ENCODE assay signal across 19 cellular contexts in the genomic region with DNA sequence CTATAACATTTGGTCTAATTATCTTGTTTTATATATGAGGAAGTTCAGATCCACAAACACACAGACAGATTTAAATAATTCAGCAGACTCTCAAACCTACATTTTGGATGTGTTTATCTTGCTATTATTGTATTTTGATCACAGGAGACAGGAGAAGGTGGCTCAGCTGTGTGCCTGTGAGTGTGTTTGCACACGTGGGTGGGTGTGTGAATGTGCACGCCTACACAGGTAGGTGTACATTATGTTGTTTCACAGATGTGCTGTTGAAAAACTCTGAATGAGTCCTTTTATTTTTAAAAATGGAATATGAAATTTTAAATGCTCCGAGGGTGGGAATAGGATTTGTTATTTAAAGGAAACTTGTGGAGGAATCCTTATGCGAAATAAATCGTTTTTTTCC.
DNase-seq lines count a peak whose midpoint lies in the region; ATAC-seq and TF ChIP-seq lines count a peak whose summit lies in the region.
"Had no signal": no experiment of that assay in that cellular context is flagged by ENCODE, and none has a peak within 500 bp of the region (broad histone marks: within the 10 kb centered on the region; RNA-seq: fewer than 3 reads in every experiment).

No MANE protein-coding gene starts in this region.

- no peaks in the 10 kb centered on the region for H3K27me3 Mint-ChIP-seq in memory B cell
- H3K27me3 Mint-ChIP-seq: CD4-positive, alpha-beta memory T cell had no signal

- H3K27ac ChIP-seq in BLaER1 (peak overlapping the region; percentile 56), HEK293 (ENCODE audit: extremely low read depth, low read depth, low read length) (no peak overlapping the region), OCI-LY7 (ENCODE audit: low read depth, low read length, poor library complexity, severe bottlenecking) (peak overlapping the region; percentile 83)

- peaks cover 15% of the 10 kb centered on the region for H3K9me3 Mint-ChIP-seq in memory B cell

- no peaks in the 10 kb centered on the region for H3K9me2 ChIP-seq in OCI-LY7 (ENCODE audit: insufficient read depth, low read length)

- no peak overlapping the region for H3K4me3 Mint-ChIP-seq in memory B cell
- H3K4me3 Mint-ChIP-seq: CD14-positive monocyte; CD4-positive, alpha-beta memory T cell; GM23338; HFFc6 had no signal

- POLR2A ChIA-PET in HEK293 (lab: Yijun Ruan, JAX): no interaction called here
- POLR2A ChIA-PET in OCI-LY7 (lab: Charles Lee): interaction anchor here (0.7 to 3.2 kb wide), 10 partner anchors 8 to 185 kb away, joined by 3 to 33 read pairs (median 5); no protein-coding TSS in a partner anchor

- no peak for TF ChIP-seq CTCF in HEK293 (tag by site-specific recombination; IDR thresholded peaks at IDR 0.05)
- TF ChIP-seq CTCF in OCI-LY7 (conservative IDR thresholded peaks at IDR 0.05; ENCODE audit: low read length): no peak

- H3K4me3 ChIP-seq in BLaER1: no peak overlapping the region
- no peak overlapping the region for H3K4me3 ChIP-seq in HEK293 (ENCODE audit: low read depth, low read length)
- H3K4me3 ChIP-seq in OCI-LY7 (ENCODE audit: low read depth, low read length, poor library complexity, severe bottlenecking): peak overlapping the region; percentile 0
- H3K4me3 ChIP-seq: GM23338 had no signal

- no peaks in the 10 kb centered on the region for H3K79me2 ChIP-seq in OCI-LY7 (ENCODE audit: insufficient read depth, low read depth, low read length)

- H4K20me1 ChIP-seq in BLaER1 (peaks cover 13% of the 10 kb centered on the region; the same call in 1 of the 2 replicates), OCI-LY7 (ENCODE audit: insufficient read depth, low read length) (no peaks in the 10 kb centered on the region)

- no peak for ATAC-seq in memory B cell (ENCODE audit: low read depth)
- ATAC-seq in HG02610 (IDR thresholded peaks at IDR 0.05; ENCODE audit: unreplicated experiment): no peak
- ATAC-seq: GM23338, HepG2 had no signal

- H3K36me3 Mint-ChIP-seq in memory B cell: peaks cover 10% of the 10 kb centered on the region

- peaks cover 54% of the 10 kb centered on the region for H3K4me1 Mint-ChIP-seq in memory B cell

- H3K36me3 ChIP-seq in BLaER1 (peaks cover 15% of the 10 kb centered on the region; the same call in 1 of the 2 replicates), HEK293 (ENCODE audit: control insufficient read depth in 2 of 2, insufficient read depth in 1 of 2, low read length in 2 of 2) (no peaks in the 10 kb centered on the region), OCI-LY7 (ENCODE audit: insufficient read depth, low read length) (no peaks in the 10 kb centered on the region; the same call in 1 of the 2 replicates)
- H3K36me3 ChIP-seq: BE2C had no signal

- no peaks in the 10 kb centered on the region for H3K27me3 ChIP-seq in BLaER1
- H3K27me3 ChIP-seq: BE2C had no signal

- H3K9me3 ChIP-seq in BLaER1 (peaks cover 23% of the 10 kb centered on the region), HEK293 (ENCODE audit: control insufficient read depth, insufficient read depth, low read depth, low read length) (no peaks in the 10 kb centered on the region; the same call in 1 of the 2 replicates), OCI-LY7 (ENCODE audit: low read length) (peaks cover 15% of the 10 kb centered on the region)

- peak overlapping the region; percentile 82; the same call in 1 of the 2 replicates for H2AFZ ChIP-seq in OCI-LY7 (ENCODE audit: low read length)
- H2AFZ ChIP-seq: GM23338 had no signal

- DNase-seq in OCI-LY7 (ENCODE audit: low spot score) (no peak), memory B cell (ENCODE audit: low spot score in 2 of 2) (no peak), NCI-H526 treated with DMSO at 0.1 percent for 48 hours (lab: John Stamatoyannopoulos, UW) (no peak), DMS79 treated with DMSO at 0.1 percent for 48 hours (lab: John Stamatoyannopoulos, UW) (no peak), SKM-1 (lab: John Stamatoyannopoulos, UW; ENCODE audit: unreplicated experiment) (no peak)
- DNase-seq: BE2C; CD4-positive, alpha-beta memory T cell; DMS 273 treated with DMSO at 0.1 percent for 48 hours; DMS53; GDM1; HCEC 1CT; HFFc6; KG1 had no signal

- CTCF ChIA-PET in HEK293 (lab: Yijun Ruan, JAX): no interaction called here
- CTCF ChIA-PET in OCI-LY7 (lab: Charles Lee; ENCODE audit: unreplicated experiment): interaction anchor here (0.6 to 1.9 kb wide), 5 partner anchors 53 to 671 kb away, joined by 3 to 8 read pairs (median 5); a partner anchor contains a TSS

- H3K27ac Mint-ChIP-seq in memory B cell: peak overlapping the region; percentile 94
- H3K27ac Mint-ChIP-seq: CD4-positive, alpha-beta memory T cell; GM23338; HFFc6 had no signal

- intact Hi-C loops in OCI-LY7 (cut with micrococcal nuclease; ENCODE audit: unreplicated experiment): loop anchor here (5.0 kb wide), 1 partner anchor 378 kb away; no protein-coding TSS in a partner anchor

- BruUV-seq in OCI-LY7 (replicated peaks; lab: Mats Ljungman, UMichigan): no TSS peak

- H3K4me1 ChIP-seq in BLaER1 (peaks cover 84% of the 10 kb centered on the region), HEK293 (ENCODE audit: control insufficient read depth, insufficient read depth, low read length) (no peaks in the 10 kb centered on the region), OCI-LY7 (ENCODE audit: insufficient read depth, low read length, poor library complexity, severe bottlenecking) (peaks cover 57% of the 10 kb centered on the region)

- H3K9ac ChIP-seq in BLaER1: no peak overlapping the region

- H3K4me2 ChIP-seq in BLaER1 (peak overlapping the region; percentile 90), OCI-LY7 (ENCODE audit: low read length) (peak overlapping the region; percentile 71)
- H3K4me2 ChIP-seq: GM23338 had no signal

TF ChIP-seq in HEK293, 187 proteins besides CTCF, POLR2A, EP300 and RAD21:
- TF ChIP-seq ZNF561 (tag by site-specific recombination; IDR thresholded peaks at IDR 0.05; ENCODE audit: borderline replicate concordance): no peak
- TF ChIP-seq ZFHX2 (tag by site-specific recombination; conservative IDR thresholded peaks at IDR 0.05): 0 out of 2 replicates have a peak, but pooled peaks have one; percentile 14
